15 cellular contexts compared by ENCODE assay signal in genomic region chr1:42145190-42145716, GRCh38. TPM values are rescaled to one million over a fixed set of nuclear protein-coding genes. Genes with fewer than 3 reads are reported as not detected.
"Had no signal": no experiment of that assay in that cellular context is flagged by ENCODE, and none has a peak within 500 bp of the region (broad histone marks: within the 10 kb centered on the region; RNA-seq: fewer than 3 reads in every experiment).

No MANE protein-coding gene starts in this region.

- H3K36me3 ChIP-seq: pancreas, thyroid gland had no signal

- H3K4me3 ChIP-seq: coronary artery, hepatocyte, pancreas, skin epidermis, thyroid gland had no signal

- DNase-seq: activated CD4-positive, alpha-beta T cell treated with anti-CD3 and anti-CD28 coated beads for 36 hours; activated CD8-positive, alpha-beta memory T cell treated with anti-CD3 and anti-CD28 coated beads, Interleukin-2, amount 50 U/mL, for 48 hours; activated CD8-positive, alpha-beta T cell treated with anti-CD3 and anti-CD28 coated beads for 36 hours; activated naive CD4-positive, alpha-beta T cell treated with Interleukin-2 at 50 U/mL for 16 hours; central memory CD4-positive, alpha-beta T cell; erythroblast; thyroid gland had no signal

- H3K27ac Mint-ChIP-seq: activated CD4-positive, alpha-beta T cell treated with anti-CD3 and anti-CD28 coated beads for 36 hours; activated CD8-positive, alpha-beta T cell treated with anti-CD3 and anti-CD28 coated beads for 36 hours had no signal

- H3K9me3 ChIP-seq: pancreas, thyroid gland had no signal

- H3K9me3 Mint-ChIP-seq: activated CD8-positive, alpha-beta T cell treated with anti-CD3 and anti-CD28 coated beads for 36 hours had no signal

- ATAC-seq: activated CD4-positive, alpha-beta T cell treated with anti-CD3 and anti-CD28 coated beads for 36 hours; activated CD8-positive, alpha-beta T cell treated with anti-CD3 and anti-CD28 coated beads for 36 hours; pancreas had no signal

- H3K27me3 ChIP-seq: pancreas, thyroid gland had no signal

- H3K27ac ChIP-seq: coronary artery, hepatocyte, pancreas, skin epidermis, thyroid gland, VCaP had no signal

- H3K4me3 Mint-ChIP-seq: activated CD4-positive, alpha-beta T cell treated with anti-CD3 and anti-CD28 coated beads for 36 hours; activated CD8-positive, alpha-beta T cell treated with anti-CD3 and anti-CD28 coated beads for 36 hours had no signal

RNA-seq across cellular contexts. Expression of gene GUCA2B, which starts 8.0 kb away (rescaled TPM):
- total RNA-seq: activated CD4-positive, alpha-beta T cell treated with anti-CD3 and anti-CD28 coated beads for 36 hours; activated CD8-positive, alpha-beta T cell treated with anti-CD3 and anti-CD28 coated beads for 36 hours; hepatocyte; mesenteric fat pad; thyroid gland had no signal
- polyA plus RNA-seq: neural cell had no signal

RNA-seq across cellular contexts. Expression of gene GUCA2A, which starts 19.3 kb away (rescaled TPM):
- total RNA-seq: activated CD4-positive, alpha-beta T cell treated with anti-CD3 and anti-CD28 coated beads for 36 hours; activated CD8-positive, alpha-beta T cell treated with anti-CD3 and anti-CD28 coated beads for 36 hours; lower leg skin; mesenteric fat pad; thyroid gland had no signal
- polyA plus RNA-seq: neural cell had no signal
